In genomic region chr19:8319807-8320520, GRCh38 we compare ENCODE assay signal across 8 cellular contexts. TPM values are rescaled to one million over a fixed set of nuclear protein-coding genes. Genes with fewer than 3 reads are reported as not detected.
DNase-seq lines count a peak whose midpoint lies in the region; ATAC-seq, FAIRE-seq and TF ChIP-seq lines count a peak whose summit lies in the region.

No MANE protein-coding gene starts in this region.

- H3K9ac ChIP-seq in GM12878 (ENCODE audit: control insufficient read depth, insufficient read depth, low read length) (peak overlapping the region; percentile 93), liver (ENCODE audit: low read depth in 1 of 2, low read length in 2 of 2) (peak overlapping the region; percentile 95 to 98)

- no peak for TF ChIP-seq POLR2A in GM12878 (IDR thresholded peaks at IDR 0.05; ENCODE audit: low read depth, low read length)

- H3K36me3 Mint-ChIP-seq in activated T-cell treated with anti-CD3 and anti-CD28 coated beads, Interleukin-2, amount 50 U/mL, for 72 hours (ENCODE audit: insufficient read depth in 2 of 2) = peaks cover 12 to 16% of the 10 kb centered on the region in 2 donors

- H3K4me1 Mint-ChIP-seq in activated T-cell treated with anti-CD3 and anti-CD28 coated beads, Interleukin-2, amount 50 U/mL, for 72 hours (ENCODE audit: low read depth) = peaks cover 26% of the 10 kb centered on the region

- H3K4me3 Mint-ChIP-seq in activated T-cell treated with anti-CD3 and anti-CD28 coated beads, Interleukin-2, amount 50 U/mL, for 72 hours = peak overlapping the region; percentile 98 to 100

- H3K9me3 Mint-ChIP-seq in activated T-cell treated with anti-CD3 and anti-CD28 coated beads, Interleukin-2, amount 50 U/mL, for 72 hours = no peaks in the 10 kb centered on the region

- H4K20me1 ChIP-seq in GM12878 (ENCODE audit: control insufficient read depth, insufficient read depth) = no peaks in the 10 kb centered on the region

- intact Hi-C loops in GM12878 (cut with micrococcal nuclease; ENCODE audit: unreplicated experiment) = loop anchor here (5.0 kb wide), 1 partner anchor 53 kb away; no protein-coding TSS in a partner anchor
- intact Hi-C loops in tibial artery (cut with DNase I; ENCODE audit: low total_unique reads) = no loop called here

- RAD21 ChIA-PET in GM12878 (lab: Charles Lee; ENCODE audit: unreplicated experiment) = interaction anchor here (0.7 kb wide), 1 partner anchor 161 kb away, joined by 3 read pairs; no protein-coding TSS in a partner anchor

- no peak overlapping the region for H2AFZ ChIP-seq in GM12878 (ENCODE audit: control insufficient read depth, low read depth, low read length)

- no peak for ATAC-seq in activated T-cell treated with anti-CD3 and anti-CD28 coated beads, Interleukin-2, amount 50 U/mL, for 72 hours (replicated peaks in 1 of 2)
- no peak for ATAC-seq in GM12878
- ATAC-seq in HG02623 (IDR thresholded peaks at IDR 0.05; ENCODE audit: unreplicated experiment) = no peak

- DNase-seq in activated T-cell treated with anti-CD3 and anti-CD28 coated beads, Interleukin-2, amount 50 U/mL, for 72 hours = no peak
- DNase-seq in activated T-cell treated with anti-CD3 and anti-CD28 coated beads for 4 hours (no peak), GM12878 (ENCODE audit: low read depth, low spot score) (no peak), tibial artery (no peak), AML-193 (lab: John Stamatoyannopoulos, UW) (no peak), NCI-H1694 (lab: John Stamatoyannopoulos, UW) (no peak)

- H3K4me3 ChIP-seq in GM12878 = peak overlapping the region; percentile 98
- H3K4me3 ChIP-seq in liver (ENCODE audit: low read depth in 1 of 3, low read length in 3 of 3) = peak overlapping the region in 2 of 3 donors; percentile 93 to 94
- H3K4me3 ChIP-seq in tibial artery = peak overlapping the region; percentile 91 to 98

- in situ Hi-C loops in GM12878 (cut with MboI) = no loop called here

- peaks cover 36% of the 10 kb centered on the region for H3K79me2 ChIP-seq in GM12878 (ENCODE audit: control insufficient read depth, insufficient read depth, low read length)

- H3K36me3 ChIP-seq in GM12878 (ENCODE audit: control insufficient read depth in 2 of 2, insufficient read depth in 2 of 2, low read length in 1 of 2) = peaks cover 5 to 10% of the 10 kb centered on the region in 2 experiments
- peaks cover 5 to 18% (median 11%) of the 10 kb centered on the region in 4 donors for H3K36me3 ChIP-seq in liver (ENCODE audit: control insufficient read depth in 4 of 4, insufficient read depth in 3 of 4, low read depth in 1 of 4, low read length in 3 of 4)
- H3K36me3 ChIP-seq in tibial artery = peaks cover 9 to 48% (median 39%) of the 10 kb centered on the region in 3 donors

- H3K27ac Mint-ChIP-seq in activated T-cell treated with anti-CD3 and anti-CD28 coated beads, Interleukin-2, amount 50 U/mL, for 72 hours = peak overlapping the region; percentile 98

- no peak for TF ChIP-seq EP300 in GM12878 (IDR thresholded peaks at IDR 0.05; ENCODE audit: borderline replicate concordance in 1 of 2, control insufficient read depth in 1 of 2, low read depth in 2 of 2, low read length in 2 of 2)

- H3K4me1 ChIP-seq in GM12878 (ENCODE audit: control insufficient read depth, insufficient read depth, low read length) = peaks cover 21% of the 10 kb centered on the region
- peaks cover 13 to 34% (median 24%) of the 10 kb centered on the region in 4 donors for H3K4me1 ChIP-seq in liver (ENCODE audit: control insufficient read depth in 4 of 4, insufficient read depth in 4 of 4, low read length in 3 of 4)
- peaks cover 0 to 36% (median 30%) of the 10 kb centered on the region in 4 donors for H3K4me1 ChIP-seq in tibial artery

- H3K27me3 Mint-ChIP-seq in activated T-cell treated with anti-CD3 and anti-CD28 coated beads, Interleukin-2, amount 50 U/mL, for 72 hours (ENCODE audit: low read depth) = no peaks in the 10 kb centered on the region

- TF ChIP-seq RAD21 in GM12878 (IDR thresholded peaks at IDR 0.05; ENCODE audit: insufficient read depth, low read depth, low read length) (no peak), liver (IDR thresholded peaks at IDR 0.05) (no peak)

- FAIRE-seq in GM12878 (lab: Jason Lieb, UNC) = no peak

- CTCF ChIA-PET in GM12878 (lab: Yijun Ruan, JAX) = interaction anchor here (0.6 to 1.9 kb wide), 5 partner anchors 9 to 261 kb away, joined by 3 to 8 read pairs (median 4); no protein-coding TSS in a partner anchor

- no TSS peak for BruUV-seq in GM12878 (replicated peaks; lab: Mats Ljungman, UMichigan)

- peak overlapping the region; percentile 94 for H3K4me2 ChIP-seq in GM12878 (ENCODE audit: control insufficient read depth, insufficient read depth)

- SMC1A ChIA-PET in GM12878 (lab: Charles Lee; ENCODE audit: uncharacterized antibody, unreplicated experiment) = interaction anchor here (1.3 to 1.4 kb wide), 2 partner anchors 43 to 53 kb away, joined by 3 to 6 read pairs; no protein-coding TSS in a partner anchor

- H3K27me3 ChIP-seq in GM12878 (replicated peaks in 1 of 2; ENCODE audit: control insufficient read depth in 2 of 2, insufficient read depth in 2 of 2, low read length in 1 of 2) (no peaks in the 10 kb centered on the region), liver (ENCODE audit: control insufficient read depth in 4 of 4, insufficient read depth in 4 of 4, low read length in 3 of 4) (no peaks in the 10 kb centered on the region), tibial artery (no peaks in the 10 kb centered on the region)

- POLR2A ChIA-PET in GM12878 (lab: Charles Lee) = interaction anchor here (0.6 to 1.0 kb wide), 4 partner anchors 9 to 53 kb away, joined by 3 to 5 read pairs (median 4); no protein-coding TSS in a partner anchor

- H3K27ac ChIP-seq in GM12878 (ENCODE audit: control insufficient read depth, insufficient read depth) = peak overlapping the region; percentile 84
- H3K27ac ChIP-seq in liver (ENCODE audit: low read depth in 1 of 2, low read length in 2 of 2) = peak overlapping the region; percentile 88 to 89
- peak overlapping the region; percentile 93 to 95 for H3K27ac ChIP-seq in tibial artery

- TF ChIP-seq CTCF in GM12878 (IDR thresholded peaks at IDR 0.05 in 2 of 3, conservative IDR thresholded peaks at IDR 0.05 in 1 of 3; ENCODE audit: control insufficient read depth in 2 of 3, extremely low read depth in 1 of 3, insufficient read depth in 1 of 3, low read depth in 3 of 3, low read length in 3 of 3) (no peak), liver (IDR thresholded peaks at IDR 0.05; ENCODE audit: low read depth, low read length, missing input control) (no peak), tibial artery (IDR thresholded peaks at IDR 0.05) (no peak)

- H3K9me3 ChIP-seq in GM12878 (replicated peaks; ENCODE audit: control insufficient read depth, insufficient read depth, low read length) (no peaks in the 10 kb centered on the region), liver (ENCODE audit: control insufficient read depth in 4 of 4, low read length in 3 of 4) (no peaks in the 10 kb centered on the region), tibial artery (no peaks in the 10 kb centered on the region)

- 83% methylated on average over 19 of the region's 19 CpGs for WGBS in GM12878 (ENCODE audit: insufficient coverage, insufficient replicate concordance, low lambda C conversion rate, missing lambda C conversion rate)
- 87% methylated on average over 19 of the region's 19 CpGs for WGBS in liver

RNA-seq across cellular contexts. Expression of gene NDUFA7, which starts 1.2 kb away (rescaled TPM):
- 10 to 100 TPM; 59.4 to 62.5 TPM for total RNA-seq in activated T-cell treated with anti-CD3 and anti-CD28 coated beads, Interleukin-2, amount 50 U/mL, for 72 hours
- 15.0 and 21.4 TPM in 2 replicates for total RNA-seq in GM12878 (2013; cell fraction: nucleolus; rRNA removed)
- total RNA-seq in GM12878 (2014; rRNA removed) (117 and 143 TPM in 2 replicates), GM12878 (2014; rRNA removed; fragmentation: Illumina TruSeq; extraction: Trizol) (123 and 132 TPM in 2 replicates), GM12878 (2021) (79.0 and 86.3 TPM in 2 replicates), liver (10 to 100 TPM; 19.6 to 26.1 TPM)
- 198 TPM for polyA plus RNA-seq in GM12878 (2011; ENCODE audit: low read depth)
- polyA plus RNA-seq in GM12878 (2011; rRNA removed) (44.7 and 94.1 TPM in 2 replicates), GM12878 (2014; fragmentation: Illumina TruSeq; extraction: Trizol) (52.0 and 171 TPM in 2 replicates), GM12878 (2014; fragmentation: Nextera tagmentation; extraction: Ambion mirVana) (100 to 1,000 TPM; 277 to 360 TPM), GM12878 (2014; rRNA removed) (178 and 192 TPM in 2 replicates), GM12878 (2016; fragmentation: Nextera tagmentation; extraction: Ambion mirVana) (100 to 1,000 TPM; 249 to 253 TPM), liver (100 to 1,000 TPM in 1 of 2 donors, 10 to 100 TPM in 1; 85.2 to 101 TPM)
- polyA plus RNA-seq in GM12878 (2011; cell fraction: cytosol; rRNA removed) = 121 and 166 TPM in 2 replicates
- polyA plus RNA-seq in GM12878 (2011; cell fraction: nucleus; rRNA removed) = 70.6 and 105 TPM in 2 replicates
- 87.4 and 102 TPM in 2 replicates for polyA plus RNA-seq in GM12878 (2012)
- polyA minus RNA-seq in GM12878 (2011; rRNA and poly(A)+ RNA removed) = 41.5 and 84.3 TPM in 2 replicates
- polyA minus RNA-seq in GM12878 (2011; cell fraction: cytosol; rRNA and poly(A)+ RNA removed) = 38.0 and 51.8 TPM in 2 replicates
- polyA minus RNA-seq in GM12878 (2011; cell fraction: nucleus; rRNA and poly(A)+ RNA removed) = 13.9 and 26.2 TPM in 2 replicates

RNA-seq across cellular contexts. Expression of gene RPS28, which starts 1.3 kb away (rescaled TPM):
- total RNA-seq in activated T-cell treated with anti-CD3 and anti-CD28 coated beads, Interleukin-2, amount 50 U/mL, for 72 hours = 1,000 to 10,000 TPM; 2,463 to 2,605 TPM
- total RNA-seq in GM12878 (2013; cell fraction: nucleolus; rRNA removed) = 52.9 and 57.0 TPM in 2 replicates
- total RNA-seq in GM12878 (2014; rRNA removed) (1,809 and 1,831 TPM in 2 replicates), GM12878 (2014; rRNA removed; fragmentation: Illumina TruSeq; extraction: Trizol) (396 and 422 TPM in 2 replicates), GM12878 (2021) (3,081 and 3,150 TPM in 2 replicates), liver (100 to 1,000 TPM in 1 of 2 donors, 10 to 100 TPM in 1; 74.7 to 205 TPM)
- 2,247 TPM for polyA plus RNA-seq in GM12878 (2011; ENCODE audit: low read depth)
- polyA plus RNA-seq in GM12878 (2011; rRNA removed) (502 and 657 TPM in 2 replicates), GM12878 (2014; fragmentation: Illumina TruSeq; extraction: Trizol) (73.8 and 651 TPM in 2 replicates), GM12878 (2014; fragmentation: Nextera tagmentation; extraction: Ambion mirVana) (1,000 to 10,000 TPM; 3,036 to 3,905 TPM), GM12878 (2014; rRNA removed) (1,927 and 2,346 TPM in 2 replicates), GM12878 (2016; fragmentation: Nextera tagmentation; extraction: Ambion mirVana) (1,000 to 10,000 TPM; 1,324 to 1,329 TPM), liver (100 to 1,000 TPM; 324 to 467 TPM)
- polyA plus RNA-seq in GM12878 (2011; cell fraction: cytosol; rRNA removed) = 773 and 1,031 TPM in 2 replicates
- 299 and 320 TPM in 2 replicates for polyA plus RNA-seq in GM12878 (2011; cell fraction: nucleus; rRNA removed)
- 4,616 and 4,929 TPM in 2 replicates for polyA plus RNA-seq in GM12878 (2012)
- 257 and 310 TPM in 2 replicates for polyA minus RNA-seq in GM12878 (2011; rRNA and poly(A)+ RNA removed)
- 152 and 155 TPM in 2 replicates for polyA minus RNA-seq in GM12878 (2011; cell fraction: cytosol; rRNA and poly(A)+ RNA removed)
- 49.4 and 62.2 TPM in 2 replicates for polyA minus RNA-seq in GM12878 (2011; cell fraction: nucleus; rRNA and poly(A)+ RNA removed)

RNA-seq across cellular contexts. Expression of gene CD320, which starts 11.8 kb away (rescaled TPM):
- 10 to 100 TPM; 32.0 to 38.9 TPM for total RNA-seq in activated T-cell treated with anti-CD3 and anti-CD28 coated beads, Interleukin-2, amount 50 U/mL, for 72 hours
- total RNA-seq in GM12878 (2013; cell fraction: nucleolus; rRNA removed) = 26.5 and 32.1 TPM in 2 replicates
- 49.9 and 62.2 TPM in 2 replicates for total RNA-seq in GM12878 (2014; rRNA removed)
- total RNA-seq in GM12878 (2014; rRNA removed; fragmentation: Illumina TruSeq; extraction: Trizol) = 17.2 and 19.6 TPM in 2 replicates
- 72.4 and 74.6 TPM in 2 replicates for total RNA-seq in GM12878 (2021)
- polyA plus RNA-seq in GM12878 (2011; ENCODE audit: low read depth) = 6.3 TPM
- polyA plus RNA-seq in GM12878 (2011; rRNA removed) = 11.6 and 30.7 TPM in 2 replicates
- 68.6 and 89.2 TPM in 2 replicates for polyA plus RNA-seq in GM12878 (2011; cell fraction: cytosol; rRNA removed)
- 44.7 and 55.9 TPM in 2 replicates for polyA plus RNA-seq in GM12878 (2011; cell fraction: nucleus; rRNA removed)
- polyA plus RNA-seq in GM12878 (2012) = 27.7 and 30.3 TPM in 2 replicates
- 3.7 and 16.2 TPM in 2 replicates for polyA plus RNA-seq in GM12878 (2014; fragmentation: Illumina TruSeq; extraction: Trizol)
- polyA plus RNA-seq in GM12878 (2014; fragmentation: Nextera tagmentation; extraction: Ambion mirVana) = 1 to 10 TPM; 1.1 to 3.5 TPM
- 68.1 and 78.8 TPM in 2 replicates for polyA plus RNA-seq in GM12878 (2014; rRNA removed)
- 100 to 1,000 TPM; 117 to 134 TPM for polyA plus RNA-seq in GM12878 (2016; fragmentation: Nextera tagmentation; extraction: Ambion mirVana)
- polyA minus RNA-seq in GM12878 (2011; rRNA and poly(A)+ RNA removed) = 6.6 and 28.3 TPM in 2 replicates
- 19.6 and 21.2 TPM in 2 replicates for polyA minus RNA-seq in GM12878 (2011; cell fraction: cytosol; rRNA and poly(A)+ RNA removed)
- polyA minus RNA-seq in GM12878 (2011; cell fraction: nucleus; rRNA and poly(A)+ RNA removed) = 8.3 and 11.5 TPM in 2 replicates
- 10 to 100 TPM in 1 of 2 donors, 1 to 10 TPM in 1; 6.7 to 10.9 TPM for total RNA-seq in liver
- polyA plus RNA-seq in liver = 10 to 100 TPM; 14.3 to 18.0 TPM

RNA-seq across cellular contexts. Expression of gene KANK3, which starts 23.1 kb away (rescaled TPM):
- total RNA-seq in activated T-cell treated with anti-CD3 and anti-CD28 coated beads, Interleukin-2, amount 50 U/mL, for 72 hours = 1 to 10 TPM in 1 of 2 donors, under 1 TPM in 1; 0.99 to 1.6 TPM
- not detected in 2 replicates for total RNA-seq in GM12878 (2013; cell fraction: nucleolus; rRNA removed)
- 0.45 and 0.54 TPM in 2 replicates for total RNA-seq in GM12878 (2014; rRNA removed)
- total RNA-seq in GM12878 (2014; rRNA removed; fragmentation: Illumina TruSeq; extraction: Trizol) = 0.22 TPM in 1 of 2 replicates, not detected in the other
- 0.26 and 0.56 TPM in 2 replicates for total RNA-seq in GM12878 (2021)
- 0.16 TPM for polyA plus RNA-seq in GM12878 (2011; ENCODE audit: low read depth)
- polyA plus RNA-seq in GM12878 (2011; rRNA removed) = 0.05 TPM in 1 of 2 replicates, not detected in the other
- 0.13 and 0.15 TPM in 2 replicates for polyA plus RNA-seq in GM12878 (2011; cell fraction: cytosol; rRNA removed)
- polyA plus RNA-seq in GM12878 (2011; cell fraction: nucleus; rRNA removed) = 0.58 and 0.83 TPM in 2 replicates
- polyA plus RNA-seq in GM12878 (2012) = 0.31 TPM in 2 replicates
- polyA plus RNA-seq in GM12878 (2014; fragmentation: Illumina TruSeq; extraction: Trizol) = 0.03 TPM in 1 of 2 replicates, not detected in the other
- polyA plus RNA-seq in GM12878 (2014; fragmentation: Nextera tagmentation; extraction: Ambion mirVana) = under 1 TPM in 1 of 2 experiments, not detected in 1; 0.07 TPM
- polyA plus RNA-seq in GM12878 (2014; rRNA removed) = 0.18 and 0.57 TPM in 2 replicates
- under 1 TPM; 0.62 to 0.93 TPM for polyA plus RNA-seq in GM12878 (2016; fragmentation: Nextera tagmentation; extraction: Ambion mirVana)
- 0.21 TPM in 1 of 2 replicates, not detected in the other for polyA minus RNA-seq in GM12878 (2011; rRNA and poly(A)+ RNA removed)
- not detected in 2 replicates for polyA minus RNA-seq in GM12878 (2011; cell fraction: cytosol; rRNA and poly(A)+ RNA removed)
- 0.12 and 0.19 TPM in 2 replicates for polyA minus RNA-seq in GM12878 (2011; cell fraction: nucleus; rRNA and poly(A)+ RNA removed)
- total RNA-seq in liver = 1 to 10 TPM; 3.3 to 4.5 TPM
- polyA plus RNA-seq in liver = 1 to 10 TPM in 1 of 2 donors, under 1 TPM in 1; 0.44 to 3.6 TPM

RNA-seq across cellular contexts. Expression of gene ANGPTL4, which starts 44.0 kb away (rescaled TPM):
- total RNA-seq in activated T-cell treated with anti-CD3 and anti-CD28 coated beads, Interleukin-2, amount 50 U/mL, for 72 hours = 1 to 10 TPM in 1 of 2 donors, under 1 TPM in 1; 0.89 to 5.0 TPM
- not detected in 2 replicates for total RNA-seq in GM12878 (2013; cell fraction: nucleolus; rRNA removed)
- total RNA-seq in GM12878 (2014; rRNA removed) = not detected in 2 replicates
- total RNA-seq in GM12878 (2014; rRNA removed; fragmentation: Illumina TruSeq; extraction: Trizol) = not detected in 2 replicates
- not detected in 2 replicates for total RNA-seq in GM12878 (2021)
- polyA plus RNA-seq in GM12878 (2011; ENCODE audit: low read depth) = not detected
- polyA plus RNA-seq in GM12878 (2011; rRNA removed) = 0.12 and 0.45 TPM in 2 replicates
- polyA plus RNA-seq in GM12878 (2011; cell fraction: cytosol; rRNA removed) = 0.53 and 0.73 TPM in 2 replicates
- polyA plus RNA-seq in GM12878 (2011; cell fraction: nucleus; rRNA removed) = 0.75 and 1.1 TPM in 2 replicates
- 0.20 and 0.31 TPM in 2 replicates for polyA plus RNA-seq in GM12878 (2012)
- not detected in 2 replicates for polyA plus RNA-seq in GM12878 (2014; fragmentation: Illumina TruSeq; extraction: Trizol)
- not detected for polyA plus RNA-seq in GM12878 (2014; fragmentation: Nextera tagmentation; extraction: Ambion mirVana)
- polyA plus RNA-seq in GM12878 (2014; rRNA removed) = not detected in 2 replicates
- polyA plus RNA-seq in GM12878 (2016; fragmentation: Nextera tagmentation; extraction: Ambion mirVana) = not detected
- polyA minus RNA-seq in GM12878 (2011; rRNA and poly(A)+ RNA removed) = 0.15 and 0.21 TPM in 2 replicates
- 1.2 TPM in 1 of 2 replicates, not detected in the other for polyA minus RNA-seq in GM12878 (2011; cell fraction: cytosol; rRNA and poly(A)+ RNA removed)
- polyA minus RNA-seq in GM12878 (2011; cell fraction: nucleus; rRNA and poly(A)+ RNA removed) = 0.48 TPM in 1 of 2 replicates, not detected in the other
- 100 to 1,000 TPM in 1 of 2 donors, under 1 TPM in 1; 0.65 to 144 TPM for total RNA-seq in liver
- polyA plus RNA-seq in liver = 100 to 1,000 TPM in 1 of 2 donors, 10 to 100 TPM in 1; 25.2 to 118 TPM
